In genomic region chr2:215874418-215874817, GRCh38 we compare ENCODE assay signal across 13 cellular contexts.
"Had no signal": no experiment of that assay in that cellular context is flagged by ENCODE, and none has a peak within 500 bp of the region (broad histone marks: within the 10 kb centered on the region; RNA-seq: fewer than 3 reads in every experiment).

No MANE protein-coding gene starts in this region.

- H3K4me3 ChIP-seq: ascending aorta, cardiac muscle cell, dorsolateral prefrontal cortex, right lobe of liver had no signal

- H3K27me3 ChIP-seq: ascending aorta, cardiac muscle cell, dorsolateral prefrontal cortex, right lobe of liver had no signal

- DNase-seq: activated CD4-positive, alpha-beta T cell treated with anti-CD3 and anti-CD28 coated beads, Interleukin-2, amount 10 ng/mL, durations not matched to agents 7 days and 5 days; activated CD8-positive, alpha-beta memory T cell treated with anti-CD3 and anti-CD28 coated beads for 24 hours; activated naive CD4-positive, alpha-beta T cell treated with anti-CD3 and anti-CD28 coated beads for 36 hours; activated naive CD8-positive, alpha-beta T cell treated with anti-CD3 and anti-CD28 coated beads, Interleukin-2, amount 50 U/mL, for 24 hours; dorsolateral prefrontal cortex; endodermal cell; nephron progenitor cell; occipital lobe; right lobe of liver had no signal

- ATAC-seq: activated naive CD8-positive, alpha-beta T cell treated with anti-CD3 and anti-CD28 coated beads, Interleukin-2, amount 50 U/mL, for 24 hours; esophagus mucosa; right lobe of liver; WTC11 had no signal

- H3K9me3 ChIP-seq: ascending aorta, right lobe of liver had no signal

- H3K27ac ChIP-seq: ascending aorta, cardiac muscle cell, dorsolateral prefrontal cortex, right lobe of liver had no signal

- H3K4me1 ChIP-seq: ascending aorta, right lobe of liver had no signal

- H3K36me3 ChIP-seq: ascending aorta, cardiac muscle cell, right lobe of liver had no signal
